ENCODE assay signal across 25 cellular contexts in the genomic region with DNA sequence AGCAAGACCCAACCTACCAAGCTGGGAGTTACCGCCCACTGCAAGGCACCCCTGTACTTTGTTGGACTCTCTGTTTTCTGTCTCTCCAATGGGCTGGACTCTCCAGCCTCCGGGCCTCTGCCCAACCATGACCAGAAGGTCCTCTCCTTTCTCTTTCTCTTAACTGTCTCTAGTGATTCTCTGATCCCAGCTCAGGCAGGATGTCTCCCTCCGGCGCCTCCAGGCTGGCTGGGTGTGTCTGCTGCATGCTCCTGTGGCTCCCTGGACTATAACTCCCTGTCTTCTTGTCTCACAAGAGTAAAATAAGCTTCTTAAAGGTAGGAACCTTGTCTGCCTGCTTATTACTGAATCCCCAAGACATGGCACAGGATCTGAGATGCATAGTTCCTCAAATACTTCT.
"Had no signal": no experiment of that assay in that cellular context is flagged by ENCODE, and none has a peak within 500 bp of the region (broad histone marks: within the 10 kb centered on the region; RNA-seq: fewer than 3 reads in every experiment).

No MANE protein-coding gene starts in this region.

- H3K27me3 ChIP-seq: cardiac muscle cell, right lobe of liver, stomach had no signal

- H3K4me3 Mint-ChIP-seq: activated naive CD8-positive, alpha-beta T cell; activated T-cell treated with anti-CD3 and anti-CD28 coated beads, Interleukin-2, amount 50 U/mL, for 24 hours; stimulated activated memory B cell treated with anti-CD40 and anti-IgM and Interleukin-4, amounts not matched to agents 10 μg/mL and 1 μg/mL and 100 μg/mL, for 72 hours; type B pancreatic cell; WTC11 had no signal

- H3K9me3 ChIP-seq: right lobe of liver, stomach had no signal

- H3K27ac Mint-ChIP-seq: activated naive CD8-positive, alpha-beta T cell; activated T-cell treated with anti-CD3 and anti-CD28 coated beads, Interleukin-2, amount 50 U/mL, for 24 hours; activated T-helper 2 cell treated with anti-CD3 and anti-CD28 coated beads, Interferon-gamma antibody, Interleukin-2, Interleukin-4, amounts not matched to agents 10 μg/mL and 5 μg/mL and 100 μg/mL, durations not matched to agents 14 hours and 24 hours and 36 hours; stimulated activated memory B cell treated with anti-CD40 and anti-IgM and Interleukin-4, amounts not matched to agents 10 μg/mL and 1 μg/mL and 100 μg/mL, for 72 hours; type B pancreatic cell; WTC11 had no signal

- H3K4me3 ChIP-seq: cardiac muscle cell, right lobe of liver, skin epidermis, stomach had no signal

- H3K4me1 Mint-ChIP-seq: stimulated activated memory B cell treated with anti-CD40 and anti-IgM and Interleukin-4, amounts not matched to agents 10 μg/mL and 1 μg/mL and 100 μg/mL, for 72 hours had no signal

- H3K36me3 Mint-ChIP-seq: activated naive CD8-positive, alpha-beta T cell; stimulated activated memory B cell treated with anti-CD40 and anti-IgM and Interleukin-4, amounts not matched to agents 10 μg/mL and 1 μg/mL and 100 μg/mL, for 72 hours; WTC11 had no signal

- H3K27ac ChIP-seq: cardiac muscle cell, right lobe of liver, skin epidermis had no signal

- H3K4me1 ChIP-seq: right lobe of liver had no signal

- H3K9me3 Mint-ChIP-seq: activated T-cell treated with anti-CD3 and anti-CD28 coated beads, Interleukin-2, amount 50 U/mL, for 24 hours; activated T-helper 2 cell treated with anti-CD3 and anti-CD28 coated beads, Interferon-gamma antibody, Interleukin-2, Interleukin-4, amounts not matched to agents 10 μg/mL and 5 μg/mL and 100 μg/mL, durations not matched to agents 14 hours and 24 hours and 36 hours; stimulated activated memory B cell treated with anti-CD40 and anti-IgM and Interleukin-4, amounts not matched to agents 10 μg/mL and 1 μg/mL and 100 μg/mL, for 72 hours; type B pancreatic cell; WTC11 had no signal

- H3K27me3 Mint-ChIP-seq: type B pancreatic cell had no signal

- DNase-seq: activated CD8-positive, alpha-beta memory T cell treated with anti-CD3 and anti-CD28 coated beads for 24 hours; activated CD8-positive, alpha-beta memory T cell treated with anti-CD3 and anti-CD28 coated beads, Interleukin-2, amount 50 U/mL, for 4 hours; activated naive CD4-positive, alpha-beta T cell; activated T-cell treated with anti-CD3 and anti-CD28 coated beads, Interleukin-2, amount 50 U/mL, for 24 hours; amniotic stem cell; dermis blood vessel endothelial cell; effector CD8-positive, alpha-beta T cell; foreskin melanocyte; head of caudate nucleus; hypothalamus; left ventricle myocardium superior; mammary epithelial cell; midbrain; occipital lobe; right lobe of liver; stimulated activated CD4-positive, alpha-beta T cell treated with anti-CD3 and anti-CD28 coated beads, Interleukin-2, amount 100 ng/mL, for 24 hours; stomach; T-helper 1 cell had no signal

- H3K36me3 ChIP-seq: cardiac muscle cell, right lobe of liver had no signal

- ATAC-seq: left ventricle myocardium superior; right lobe of liver; stimulated activated memory B cell treated with anti-CD40 and anti-IgM and Interleukin-4, amounts not matched to agents 10 μg/mL and 1 μg/mL and 100 μg/mL, for 72 hours; WTC11 had no signal
